Comparison of ENCODE assay signal across 8 cellular contexts in genomic region chr15:82750831-82751181, GRCh38. TPM values are rescaled to one million over a fixed set of nuclear protein-coding genes. Genes with fewer than 3 reads are reported as not detected.
DNase-seq lines count a peak whose midpoint lies in the region; ATAC-seq and TF ChIP-seq lines count a peak whose summit lies in the region.

No MANE protein-coding gene starts in this region.

- H3K27ac ChIP-seq in fibroblast of lung (ENCODE audit: insufficient read depth, low read length) (peak overlapping the region; percentile 95), neutrophil (peak overlapping the region; percentile 83)

- H3K27me3 ChIP-seq in fibroblast of lung (ENCODE audit: control insufficient read depth, insufficient read depth, low read length) (no peaks in the 10 kb centered on the region), neutrophil (peaks cover 4% of the 10 kb centered on the region)

- no peaks in the 10 kb centered on the region for H3K9me3 Mint-ChIP-seq in T-helper 2 cell treated with Interferon-gamma antibody and Interleukin-4, amounts not matched to agents 5 μg/mL and 100 μg/mL, for 36 hours

- H3K36me3 ChIP-seq in fibroblast of lung (ENCODE audit: control insufficient read depth, insufficient read depth, low read length) (peaks cover 8% of the 10 kb centered on the region), neutrophil (peaks cover 21% of the 10 kb centered on the region)

- peak; percentile 4 for DNase-seq in AG08395 (ENCODE audit: low spot score)
- no peak for DNase-seq in T-helper 2 cell treated with Interferon-gamma antibody and Interleukin-4, amounts not matched to agents 5 μg/mL and 100 μg/mL, for 36 hours (ENCODE audit: low spot score)
- DNase-seq in fibroblast of lung (ENCODE audit: low read depth in 2 of 2): peak; percentile 8 to 24
- DNase-seq in SIG-M5 treated with dmso at 0.1 percent for 504 hours (lab: John Stamatoyannopoulos, UW; ENCODE audit: unreplicated experiment): no peak
- no peak for DNase-seq in effector CD4-positive, alpha-beta T cell

- H3K9ac ChIP-seq in fibroblast of lung (ENCODE audit: insufficient read depth, low read length): peak overlapping the region; percentile 77

- peak overlapping the region; percentile 98 for H3K4me3 Mint-ChIP-seq in T-helper 2 cell treated with Interferon-gamma antibody and Interleukin-4, amounts not matched to agents 5 μg/mL and 100 μg/mL, for 36 hours

- H2AFZ ChIP-seq in fibroblast of lung (ENCODE audit: low read length): peak overlapping the region; percentile 96

- H3K4me1 ChIP-seq in fibroblast of lung (ENCODE audit: control insufficient read depth, extremely low read depth, insufficient read depth, low read length) (peaks cover 6% of the 10 kb centered on the region), neutrophil (ENCODE audit: control insufficient read depth in 1 of 2, insufficient read depth in 1 of 2, low read depth in 1 of 2, low read length in 1 of 2) (peaks cover 36 to 39% of the 10 kb centered on the region in 2 experiments)

- H3K27ac Mint-ChIP-seq in T-helper 2 cell treated with Interferon-gamma antibody and Interleukin-4, amounts not matched to agents 5 μg/mL and 100 μg/mL, for 36 hours: peak overlapping the region; percentile 97

- peaks cover 40% of the 10 kb centered on the region for H3K79me2 ChIP-seq in fibroblast of lung (ENCODE audit: control insufficient read depth, insufficient read depth, low read length)

- H3K4me3 ChIP-seq in fibroblast of lung (replicated peaks in 1 of 4; ENCODE audit: control extremely low read depth in 1 of 4, insufficient read depth in 1 of 4, low read depth in 3 of 4, low read length in 4 of 4) (peak overlapping the region; percentile 92 to 100 (median 99)), neutrophil (ENCODE audit: low read depth in 1 of 2, low read length in 1 of 2) (peak overlapping the region; percentile 81 to 97)

- H4K20me1 ChIP-seq in fibroblast of lung (ENCODE audit: control insufficient read depth, extremely low read depth, insufficient read depth, low read length): no peaks in the 10 kb centered on the region

- no peaks in the 10 kb centered on the region for H3K9me3 ChIP-seq in fibroblast of lung (ENCODE audit: control insufficient read depth, insufficient read depth, low read depth, low read length)
- no peaks in the 10 kb centered on the region for H3K9me3 ChIP-seq in neutrophil

- peak overlapping the region; percentile 89 for H3K4me2 ChIP-seq in fibroblast of lung (ENCODE audit: extremely low read depth, insufficient read depth, low read length)

- TF ChIP-seq CTCF in fibroblast of lung (conservative IDR thresholded peaks at IDR 0.05 in 1 of 2, IDR thresholded peaks at IDR 0.05 in 1 of 2; ENCODE audit: low read depth in 1 of 2, low read length in 2 of 2) (peak in 1 of 2 donors; percentile 2), neutrophil (IDR thresholded peaks at IDR 0.05) (no peak)

- peak; percentile 21 for ATAC-seq in GM18873 (IDR thresholded peaks at IDR 0.05; ENCODE audit: low FRiP score, unreplicated experiment)
- peak; percentile 32 for ATAC-seq in HG03066 (IDR thresholded peaks at IDR 0.05; ENCODE audit: low read depth, unreplicated experiment)

- peaks cover 39% of the 10 kb centered on the region for H3K36me3 Mint-ChIP-seq in T-helper 2 cell treated with Interferon-gamma antibody and Interleukin-4, amounts not matched to agents 5 μg/mL and 100 μg/mL, for 36 hours (ENCODE audit: low read depth)

- peaks cover 34% of the 10 kb centered on the region for H3K4me1 Mint-ChIP-seq in T-helper 2 cell treated with Interferon-gamma antibody and Interleukin-4, amounts not matched to agents 5 μg/mL and 100 μg/mL, for 36 hours (ENCODE audit: low read depth)

- no peaks in the 10 kb centered on the region for H3K27me3 Mint-ChIP-seq in T-helper 2 cell treated with Interferon-gamma antibody and Interleukin-4, amounts not matched to agents 5 μg/mL and 100 μg/mL, for 36 hours (ENCODE audit: low read depth)

RNA-seq across cellular contexts. Expression of gene AP3B2, which starts 41.1 kb away (rescaled TPM):
- 0.17 and 0.51 TPM in 2 replicates for total RNA-seq in fibroblast of lung
- 0.09 TPM in 2 replicates for polyA plus RNA-seq in fibroblast of lung
- 0.09 and 0.14 TPM in 2 replicates for polyA plus RNA-seq in fibroblast of lung (2012)
- polyA minus RNA-seq in fibroblast of lung (ENCODE audit: low replicate concordance): not detected in 2 replicates

RNA-seq across cellular contexts. Expression of gene FSD2, which starts 55.1 kb away (rescaled TPM):
- total RNA-seq in fibroblast of lung: not detected in 2 replicates
- polyA plus RNA-seq in fibroblast of lung: not detected in 2 replicates
- 0.02 TPM in 1 of 2 replicates, not detected in the other for polyA plus RNA-seq in fibroblast of lung (2012)
- polyA minus RNA-seq in fibroblast of lung (ENCODE audit: low replicate concordance): not detected in 2 replicates

RNA-seq across cellular contexts. Expression of gene WHAMM, which starts 58.6 kb away (rescaled TPM):
- total RNA-seq in fibroblast of lung: 4.9 and 5.6 TPM in 2 replicates
- 5.3 TPM in 2 replicates for polyA plus RNA-seq in fibroblast of lung
- polyA plus RNA-seq in fibroblast of lung (2012): 3.6 and 4.1 TPM in 2 replicates
- polyA minus RNA-seq in fibroblast of lung (ENCODE audit: low replicate concordance): 1.5 and 5.4 TPM in 2 replicates

Comparison
In these comparisons a context has a peak if more than half of its experiments do, and no peak if none do; other contexts are left out.
1. DNase-seq: peak in AG08395 (single experiment) and fibroblast of lung (2 of 2); none in T-helper 2 cell treated with Interferon-gamma antibody and Interleukin-4, amounts not matched to agents 5 μg/mL and 100 μg/mL, for 36 hours (single experiment), SIG-M5 treated with dmso at 0.1 percent for 504 hours (single experiment) and effector CD4-positive, alpha-beta T cell (single experiment).